In the genomic region with DNA sequence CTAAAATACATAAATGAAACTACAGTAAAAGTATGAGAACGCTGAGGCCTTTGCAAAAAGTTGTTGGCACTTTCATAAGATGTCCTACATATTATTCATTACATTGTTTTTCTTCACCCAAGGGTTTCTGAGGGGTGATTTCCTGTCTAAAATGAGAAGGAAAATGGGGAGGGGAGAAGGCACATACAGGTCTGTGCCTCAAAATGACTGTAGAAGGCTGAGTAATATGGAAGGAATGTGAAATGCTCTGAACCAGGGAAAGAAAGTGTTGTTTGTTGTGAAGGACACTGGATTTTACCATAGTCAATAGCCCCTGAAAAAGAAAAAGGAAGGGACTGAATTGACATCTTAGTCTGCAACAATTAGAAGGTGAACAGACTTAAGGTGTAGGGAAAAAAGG, we compare ENCODE assay signal across 13 cellular contexts.
DNase-seq lines count a peak whose midpoint lies in the region; FAIRE-seq lines count a peak whose summit lies in the region.
"Had no signal": no experiment of that assay in that cellular context is flagged by ENCODE, and none has a peak within 500 bp of the region (broad histone marks: within the 10 kb centered on the region; RNA-seq: fewer than 3 reads in every experiment).

No MANE protein-coding gene starts in this region.

- H3K36me3 ChIP-seq in adipocyte (ENCODE audit: control insufficient read depth, insufficient read depth, low read length, severe bottlenecking), result no peaks in the 10 kb centered on the region
- H3K36me3 ChIP-seq: spleen had no signal

- peak overlapping the region; percentile 63 for H3K9ac ChIP-seq in adipocyte (ENCODE audit: low read length)

- no peak for FAIRE-seq in urothelium cell line (lab: Jason Lieb, UNC)
- FAIRE-seq: colon had no signal

- no peaks in the 10 kb centered on the region for H3K27me3 ChIP-seq in adipocyte (replicated peaks; ENCODE audit: control insufficient read depth, insufficient read depth, low read length)

- H3K9me3 ChIP-seq in adipocyte (ENCODE audit: control insufficient read depth, low read length), result no peaks in the 10 kb centered on the region
- H3K9me3 ChIP-seq: spleen had no signal

- DNase-seq in DMS53 (lab: John Stamatoyannopoulos, UW) (peak; percentile 31), DMS53 treated with DMSO at 0.1 percent for 48 hours (lab: John Stamatoyannopoulos, UW; ENCODE audit: unreplicated experiment) (no peak), adipocyte (ENCODE audit: low read depth) (peak; percentile 79), hepatic stellate cell (ENCODE audit: low spot score) (peak; percentile 22), urothelium cell line (ENCODE audit: low spot score) (peak; percentile 38), DMS79 (lab: John Stamatoyannopoulos, UW) (no peak), HuH-7 (ENCODE audit: low spot score) (no peak), KG1 (lab: John Stamatoyannopoulos, UW) (no peak)
- DNase-seq: left ventricle myocardium superior, NCI-H1694 treated with DMSO at 0.1 percent for 48 hours, Right ventricle myocardium superior, spleen had no signal

- H3K4me1 ChIP-seq in adipocyte (ENCODE audit: control insufficient read depth, insufficient read depth, low read length), result peaks cover 31% of the 10 kb centered on the region

- H3K4me3 ChIP-seq in adipocyte (ENCODE audit: low read length), result peak overlapping the region; percentile 62
- H3K4me3 ChIP-seq: spleen had no signal

Comparison
In these comparisons a context has a peak if more than half of its experiments do, and no peak if none do; other contexts are left out.
1. DNase-seq: peak in DMS53 (single experiment), adipocyte (single experiment), hepatic stellate cell (single experiment) and urothelium cell line (single experiment); none in DMS53 treated with DMSO at 0.1 percent for 48 hours (single experiment), DMS79 (single experiment), HuH-7 (single experiment) and KG1 (single experiment).